ENCODE assay signal across 3 cellular contexts in the genomic region with DNA sequence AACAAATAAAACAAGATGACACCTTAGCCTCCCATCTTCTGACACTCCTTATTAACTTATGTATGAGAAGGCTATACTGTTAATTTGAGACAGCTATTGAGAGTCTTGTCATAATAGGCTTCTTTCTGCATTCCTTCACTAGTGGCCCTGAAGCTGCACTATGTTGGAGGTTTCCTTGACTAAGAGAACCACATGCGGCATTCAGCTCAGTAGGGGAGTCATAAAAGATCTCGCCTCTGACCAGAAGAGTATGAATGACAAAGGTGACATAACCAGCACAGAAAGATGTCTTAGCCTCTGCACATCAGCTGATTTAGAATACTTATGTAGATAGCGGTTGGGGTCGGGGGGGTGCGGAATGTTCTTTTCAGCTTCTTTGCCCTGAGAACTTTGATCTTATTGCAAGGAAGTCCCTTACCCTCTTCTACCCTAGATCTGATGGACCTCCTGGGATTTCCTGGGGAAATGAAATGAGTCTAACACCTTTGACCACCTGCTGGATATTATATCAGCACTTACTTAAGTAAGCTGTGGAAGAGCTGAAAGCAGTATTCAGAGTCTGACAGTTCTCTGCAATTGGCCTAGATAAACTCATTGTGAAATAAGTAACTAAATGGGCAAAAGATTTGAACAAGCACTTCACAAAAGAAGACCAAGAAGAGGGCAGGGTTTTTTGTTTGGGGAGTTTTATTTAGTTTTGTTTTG.
"Had no signal": no experiment of that assay in that cellular context is flagged by ENCODE, and none has a peak within 500 bp of the region (broad histone marks: within the 10 kb centered on the region; RNA-seq: fewer than 3 reads in every experiment).

No MANE protein-coding gene starts in this region.

- H3K4me3 ChIP-seq: GM12878 had no signal

- DNase-seq: GDM1, GF-D8 had no signal

- ATAC-seq: GM12878 had no signal
